Comparison of ENCODE assay signal across 1 cellular context in genomic region chr17:4777969-4778760, GRCh38.
TF ChIP-seq lines count a peak whose summit lies in the region.

No MANE protein-coding gene starts in this region.

TF ChIP-seq in HepG2, 621 proteins besides CTCF, POLR2A, EP300 and RAD21 (continued from another document and continues in another):
- TF ChIP-seq, protein P1, sequence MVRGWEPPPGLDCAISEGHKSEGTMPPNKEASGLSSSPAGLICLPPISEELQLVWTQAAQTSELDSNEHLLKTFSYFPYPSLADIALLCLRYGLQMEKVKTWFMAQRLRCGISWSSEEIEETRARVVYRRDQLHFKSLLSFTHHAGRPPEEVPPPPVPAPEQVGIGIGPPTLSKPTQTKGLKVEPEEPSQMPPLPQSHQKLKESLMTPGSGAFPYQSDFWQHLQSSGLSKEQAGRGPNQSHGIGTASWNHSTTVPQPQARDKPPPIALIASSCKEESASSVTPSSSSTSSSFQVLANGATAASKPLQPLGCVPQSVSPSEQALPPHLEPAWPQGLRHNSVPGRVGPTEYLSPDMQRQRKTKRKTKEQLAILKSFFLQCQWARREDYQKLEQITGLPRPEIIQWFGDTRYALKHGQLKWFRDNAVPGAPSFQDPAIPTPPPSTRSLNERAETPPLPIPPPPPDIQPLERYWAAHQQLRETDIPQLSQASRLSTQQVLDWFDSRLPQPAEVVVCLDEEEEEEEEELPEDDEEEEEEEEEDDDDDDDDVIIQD (CRISPR knock-in tag; IDR thresholded peaks at IDR 0.05; ENCODE audit: low read depth), result peak; percentile 49; the same call in 1 of the 2 replicates
- TF ChIP-seq ZKSCAN8 (CRISPR knock-in tag; IDR thresholded peaks at IDR 0.05; ENCODE audit: borderline replicate concordance), result peak; percentile 78
- TF ChIP-seq, protein P2, sequence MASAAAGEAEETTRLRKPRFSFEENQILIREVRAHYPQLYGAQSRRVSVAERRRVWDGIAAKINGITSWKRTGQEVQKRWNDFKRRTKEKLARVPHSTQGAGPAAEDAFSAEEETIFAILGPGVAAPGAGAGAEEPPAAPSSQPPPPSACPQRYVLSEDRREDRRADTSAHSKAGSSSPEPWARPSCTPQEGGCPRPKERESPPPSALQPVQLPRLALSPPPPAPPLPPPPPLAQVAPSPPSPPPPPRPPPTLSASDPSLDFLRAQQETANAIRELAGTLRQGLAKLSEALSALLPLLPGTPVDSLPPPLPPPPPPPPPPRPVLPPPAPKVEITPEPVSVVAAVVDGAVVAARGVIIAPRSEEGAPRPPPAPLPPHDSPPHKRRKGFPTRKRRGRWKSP (CRISPR knock-in tag; IDR thresholded peaks at IDR 0.05), result no peak
- no peak for TF ChIP-seq ZNF562 (CRISPR knock-in tag; IDR thresholded peaks at IDR 0.05; ENCODE audit: borderline replicate concordance)
- TF ChIP-seq ZNF552 (CRISPR knock-in tag; IDR thresholded peaks at IDR 0.05; ENCODE audit: borderline replicate concordance), result no peak
- TF ChIP-seq CBFB (CRISPR knock-in tag; IDR thresholded peaks at IDR 0.05), result peak; percentile 83; the same call in 1 of the 2 replicates
- no peak for TF ChIP-seq ZNF207 (IDR thresholded peaks at IDR 0.05; ENCODE audit: borderline replicate concordance)
- TF ChIP-seq SMARCE1 (IDR thresholded peaks at IDR 0.05; ENCODE audit: borderline replicate concordance), result no peak
- no peak; the same call in 1 of the 2 replicates for TF ChIP-seq MEIS1 (CRISPR knock-in tag; IDR thresholded peaks at IDR 0.05; ENCODE audit: borderline replicate concordance)
- TF ChIP-seq CC2D1A (CRISPR knock-in tag; IDR thresholded peaks at IDR 0.05), result no peak
- peak; percentile 74; the same call in 1 of the 2 replicates for TF ChIP-seq ZSCAN9 (CRISPR knock-in tag; IDR thresholded peaks at IDR 0.05; ENCODE audit: borderline replicate concordance)
- no peak for TF ChIP-seq TP53 (CRISPR knock-in tag; conservative IDR thresholded peaks at IDR 0.05)
- TF ChIP-seq ZNF124 (CRISPR knock-in tag; IDR thresholded peaks at IDR 0.05), result 0 out of 2 replicates have a peak, but pooled peaks have one; percentile 23
- TF ChIP-seq ZNF629 (CRISPR knock-in tag; conservative IDR thresholded peaks at IDR 0.05), result peak; percentile 29; the same call in 1 of the 2 replicates
- TF ChIP-seq SIX1 (CRISPR knock-in tag; IDR thresholded peaks at IDR 0.05; ENCODE audit: borderline replicate concordance), result peak; percentile 73; the same call in 1 of the 2 replicates
- TF ChIP-seq ZNF800 (CRISPR knock-in tag; IDR thresholded peaks at IDR 0.05), result no peak
- no peak for TF ChIP-seq REL (CRISPR knock-in tag; conservative IDR thresholded peaks at IDR 0.05)
- TF ChIP-seq KAT2B (IDR thresholded peaks at IDR 0.05; ENCODE audit: borderline replicate concordance, low read depth, low read length), result no peak
- no peak for TF ChIP-seq ZNF747 (CRISPR knock-in tag; IDR thresholded peaks at IDR 0.05; ENCODE audit: borderline replicate concordance)
- TF ChIP-seq PHF20 (CRISPR knock-in tag; IDR thresholded peaks at IDR 0.05), result no peak
- no peak for TF ChIP-seq ZBTB46 (CRISPR knock-in tag; IDR thresholded peaks at IDR 0.05; ENCODE audit: borderline replicate concordance)
- no peak for TF ChIP-seq SMYD3 (CRISPR knock-in tag; IDR thresholded peaks at IDR 0.05)
- TF ChIP-seq SALL2 (CRISPR knock-in tag; IDR thresholded peaks at IDR 0.05), result peak; percentile 67
- no peak for TF ChIP-seq ZNF234 (CRISPR knock-in tag; conservative IDR thresholded peaks at IDR 0.05)
- peak; percentile 93 for TF ChIP-seq SALL1 (CRISPR knock-in tag; IDR thresholded peaks at IDR 0.05)
- TF ChIP-seq ARNT (IDR thresholded peaks at IDR 0.05), result no peak
- no peak for TF ChIP-seq KLF13 (CRISPR knock-in tag; IDR thresholded peaks at IDR 0.05)
- no peak for TF ChIP-seq MLLT10 (CRISPR knock-in tag; IDR thresholded peaks at IDR 0.05)
- no peak; the same call in 1 of the 2 replicates for TF ChIP-seq NR2C2 (CRISPR knock-in tag; IDR thresholded peaks at IDR 0.05; ENCODE audit: borderline replicate concordance)
- TF ChIP-seq FUBP1 (CRISPR knock-in tag; IDR thresholded peaks at IDR 0.05; ENCODE audit: borderline replicate concordance), result no peak
- peak; percentile 62 for TF ChIP-seq PHF8 (CRISPR knock-in tag; IDR thresholded peaks at IDR 0.05)
- TF ChIP-seq ZNF441 (CRISPR knock-in tag; IDR thresholded peaks at IDR 0.05; ENCODE audit: borderline replicate concordance), result peak; percentile 30; the same call in 1 of the 2 replicates
- TF ChIP-seq PRDM10 (CRISPR knock-in tag; IDR thresholded peaks at IDR 0.05; ENCODE audit: low read depth), result peak; percentile 76
- TF ChIP-seq ZNF777 (CRISPR knock-in tag; IDR thresholded peaks at IDR 0.05), result no peak
- peak; percentile 66; the same call in 1 of the 2 replicates for TF ChIP-seq RXRA (CRISPR knock-in tag; IDR thresholded peaks at IDR 0.05)
- 0 out of 2 replicates have a peak, but pooled peaks have one; percentile 46 for TF ChIP-seq AFF4 (CRISPR knock-in tag; IDR thresholded peaks at IDR 0.05)
- peak; percentile 99 for TF ChIP-seq ZNF292 (CRISPR knock-in tag; IDR thresholded peaks at IDR 0.05; ENCODE audit: borderline replicate concordance, low read depth)
- TF ChIP-seq MTF1 (CRISPR knock-in tag; IDR thresholded peaks at IDR 0.05), result no peak
- TF ChIP-seq, protein P3, sequence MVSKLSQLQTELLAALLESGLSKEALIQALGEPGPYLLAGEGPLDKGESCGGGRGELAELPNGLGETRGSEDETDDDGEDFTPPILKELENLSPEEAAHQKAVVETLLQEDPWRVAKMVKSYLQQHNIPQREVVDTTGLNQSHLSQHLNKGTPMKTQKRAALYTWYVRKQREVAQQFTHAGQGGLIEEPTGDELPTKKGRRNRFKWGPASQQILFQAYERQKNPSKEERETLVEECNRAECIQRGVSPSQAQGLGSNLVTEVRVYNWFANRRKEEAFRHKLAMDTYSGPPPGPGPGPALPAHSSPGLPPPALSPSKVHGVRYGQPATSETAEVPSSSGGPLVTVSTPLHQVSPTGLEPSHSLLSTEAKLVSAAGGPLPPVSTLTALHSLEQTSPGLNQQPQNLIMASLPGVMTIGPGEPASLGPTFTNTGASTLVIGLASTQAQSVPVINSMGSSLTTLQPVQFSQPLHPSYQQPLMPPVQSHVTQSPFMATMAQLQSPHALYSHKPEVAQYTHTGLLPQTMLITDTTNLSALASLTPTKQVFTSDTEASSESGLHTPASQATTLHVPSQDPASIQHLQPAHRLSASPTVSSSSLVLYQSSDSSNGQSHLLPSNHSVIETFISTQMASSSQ (IDR thresholded peaks at IDR 0.05; ENCODE audit: low read depth), result 0 out of 2 replicates have a peak, but pooled peaks have one; percentile 44
- TF ChIP-seq, protein P3 (CRISPR knock-in tag; IDR thresholded peaks at IDR 0.05; ENCODE audit: borderline replicate concordance), result peak; percentile 62; the same call in 1 of the 2 replicates
